In genomic region chr5:10470669-10471068, GRCh38 we compare ENCODE assay signal across 20 cellular contexts. TPM values are rescaled to one million over a fixed set of nuclear protein-coding genes. Genes with fewer than 3 reads are reported as not detected.
DNase-seq lines count a peak whose midpoint lies in the region; ATAC-seq, FAIRE-seq and TF ChIP-seq lines count a peak whose summit lies in the region.
"Had no signal": no experiment of that assay in that cellular context is flagged by ENCODE, and none has a peak within 500 bp of the region (broad histone marks: within the 10 kb centered on the region; RNA-seq: fewer than 3 reads in every experiment).

No MANE protein-coding gene starts in this region.

- POLR2A ChIA-PET in K562 (lab: Yijun Ruan, JAX): no interaction called here

- no peak overlapping the region for H2AFZ ChIP-seq in K562 (ENCODE audit: low read depth, low read length)
- H2AFZ ChIP-seq in mesenchymal stem cell (ENCODE audit: low read depth, low read length): no peak overlapping the region
- no peak overlapping the region for H2AFZ ChIP-seq in smooth muscle cell (ENCODE audit: low read depth)

- ATAC-seq in K562 (no peak), GM21381 (IDR thresholded peaks at IDR 0.05; ENCODE audit: unreplicated experiment) (no peak), GM19467 (IDR thresholded peaks at IDR 0.05; ENCODE audit: unreplicated experiment) (no peak)

- peak overlapping the region; percentile 37 for H2BK15ac ChIP-seq in mesenchymal stem cell (ENCODE audit: low read depth, poor library complexity, severe bottlenecking)

- H3K27me3 ChIP-seq in K562 (ENCODE audit: control insufficient read depth in 2 of 2, insufficient read depth in 2 of 2, low read length in 2 of 2) (peaks cover 67 to 71% of the 10 kb centered on the region in 2 experiments), mesenchymal stem cell (ENCODE audit: control insufficient read depth in 1 of 2, insufficient read depth in 1 of 2, low read length in 2 of 2) (no peaks in the 10 kb centered on the region), small intestine (ENCODE audit: control insufficient read depth in 2 of 2, insufficient read depth in 2 of 2, low read length in 2 of 2) (no peaks in the 10 kb centered on the region), smooth muscle cell (ENCODE audit: low read depth) (no peaks in the 10 kb centered on the region)

- no peaks in the 10 kb centered on the region for H3K4me1 ChIP-seq in K562 (replicated peaks in 1 of 2; ENCODE audit: control insufficient read depth in 2 of 2, insufficient read depth in 2 of 2, low read length in 2 of 2)
- peaks cover 19% of the 10 kb centered on the region for H3K4me1 ChIP-seq in mesenchymal stem cell (ENCODE audit: control insufficient read depth, insufficient read depth, low read depth, low read length)
- no peaks in the 10 kb centered on the region for H3K4me1 ChIP-seq in small intestine (ENCODE audit: control insufficient read depth in 2 of 2, insufficient read depth in 1 of 2, low read depth in 1 of 2, low read length in 1 of 2)
- peaks cover 8% of the 10 kb centered on the region for H3K4me1 ChIP-seq in smooth muscle cell (ENCODE audit: low read depth)

- H2AK5ac ChIP-seq in mesenchymal stem cell (ENCODE audit: low read length, severe bottlenecking): peak overlapping the region; percentile 80

- 1% methylated on average over 10 of the region's 10 CpGs for WGBS in K562 (ENCODE audit: insufficient coverage, low coverage, missing lambda C conversion rate)
- 94% methylated on average over 9 of the region's 10 CpGs for WGBS in mesenchymal stem cell
- 57 to 89% (median 77%) methylated on average over 10 of the region's 10 CpGs for WGBS in small intestine, 3 donors
- 97% methylated on average over 10 of the region's 10 CpGs for WGBS in smooth muscle cell (ENCODE audit: low lambda C conversion rate)

- H3K14ac ChIP-seq in mesenchymal stem cell (ENCODE audit: low read length in 2 of 2): no peak overlapping the region

- CTCF ChIA-PET in K562 (lab: Yijun Ruan, JAX; ENCODE audit: low intra/inter-chr PET ratio): no interaction called here

- BruUV-seq in K562 (replicated peaks; lab: Mats Ljungman, UMichigan): no TSS peak

- no peak overlapping the region for H3K4me2 ChIP-seq in K562 (ENCODE audit: insufficient read depth, low read length)
- no peak overlapping the region for H3K4me2 ChIP-seq in mesenchymal stem cell (ENCODE audit: low read length, poor library complexity, severe bottlenecking)
- no peak overlapping the region for H3K4me2 ChIP-seq in smooth muscle cell

- in situ Hi-C loops in K562 (cut with MboI): loop anchor here (25.0 kb wide), 1 partner anchor 692 kb away; no protein-coding TSS in a partner anchor

- intact Hi-C loops in K562 (cut with micrococcal nuclease): no loop called here

- H3K27ac ChIP-seq in K562 (ENCODE audit: extremely low read depth, low read depth, low read length) (no peak overlapping the region), mesenchymal stem cell (ENCODE audit: low read length, poor library complexity, severe bottlenecking) (no peak overlapping the region), small intestine (ENCODE audit: low read depth in 1 of 2, low read length in 1 of 2) (no peak overlapping the region), smooth muscle cell (ENCODE audit: low read depth) (no peak overlapping the region)

- TF ChIP-seq RAD21 in K562 (CRISPR knock-in tag; conservative IDR thresholded peaks at IDR 0.05 in 1 of 2, IDR thresholded peaks at IDR 0.05 in 1 of 2): no peak

- H3K18ac ChIP-seq in mesenchymal stem cell (ENCODE audit: low read depth in 1 of 2, low read length in 2 of 2): no peak overlapping the region

- H4K20me1 ChIP-seq in K562 (replicated peaks; ENCODE audit: control insufficient read depth, insufficient read depth, low read length) (0 out of 2 replicates have a peak, but pooled peaks cover 5% of the 10 kb centered on the region), smooth muscle cell (ENCODE audit: low read depth) (no peaks in the 10 kb centered on the region)

- no peak for TF ChIP-seq EP300 in K562 (IDR thresholded peaks at IDR 0.05; ENCODE audit: low read length)

- H3K9ac ChIP-seq in K562 (ENCODE audit: insufficient read depth in 1 of 2, low read depth in 2 of 2, low read length in 2 of 2) (no peak overlapping the region), mesenchymal stem cell (ENCODE audit: low read length) (no peak overlapping the region), smooth muscle cell (ENCODE audit: low read depth) (no peak overlapping the region)

- no peaks in the 10 kb centered on the region for H3K9me3 ChIP-seq in K562 (replicated peaks; ENCODE audit: control insufficient read depth, insufficient read depth, low read depth, low read length)
- H3K9me3 ChIP-seq in mesenchymal stem cell (ENCODE audit: control insufficient read depth, low read length): no peaks in the 10 kb centered on the region
- H3K9me3 ChIP-seq in small intestine (ENCODE audit: control insufficient read depth, low read depth): no peaks in the 10 kb centered on the region
- H3K9me3 ChIP-seq in smooth muscle cell (replicated peaks; ENCODE audit: low read depth): no peaks in the 10 kb centered on the region
- H3K9me3 ChIP-seq: HAP-1 had no signal

- no peak for TF ChIP-seq CTCF in K562 (IDR thresholded peaks at IDR 0.05 in 2 of 3, conservative IDR thresholded peaks at IDR 0.05 in 1 of 3; ENCODE audit: insufficient read depth in 2 of 3, low read depth in 1 of 3, low read length in 3 of 3)
- no peak for TF ChIP-seq CTCF in smooth muscle cell (IDR thresholded peaks at IDR 0.05; ENCODE audit: borderline replicate concordance, insufficient read depth, poor library complexity, severe bottlenecking)

- H4K91ac ChIP-seq in mesenchymal stem cell (ENCODE audit: low read length): no peak overlapping the region

- H3K79me2 ChIP-seq in K562 (ENCODE audit: control insufficient read depth, insufficient read depth, low read length) (no peaks in the 10 kb centered on the region), smooth muscle cell (ENCODE audit: low read depth) (no peaks in the 10 kb centered on the region)

- H4K8ac ChIP-seq in mesenchymal stem cell (ENCODE audit: low read length): no peak overlapping the region

- DNase-seq in K562 (ENCODE audit: extremely low read depth in 1 of 4, low spot score in 3 of 4) (no peak), mesenchymal stem cell (no peak), small intestine (peak; percentile 33), smooth muscle cell (lab: John Stamatoyannopoulos, UW; ENCODE audit: unreplicated experiment) (no peak)
- DNase-seq: C1 segment of cervical spinal cord; Calu3; CD4-positive, alpha-beta memory T cell; COR-L47; DMS53; DMS79 treated with DMSO at 0.1 percent for 48 hours; GF-D8; GOT3 had no signal

- no peak for TF ChIP-seq POLR2A in K562 (conservative IDR thresholded peaks at IDR 0.05)

- H3K4ac ChIP-seq in mesenchymal stem cell (ENCODE audit: low read depth in 1 of 2, low read length in 2 of 2): no peak overlapping the region

- no peaks in the 10 kb centered on the region for H3F3A ChIP-seq in smooth muscle cell (ENCODE audit: low read depth)

- H3K23ac ChIP-seq in mesenchymal stem cell (ENCODE audit: low read length in 2 of 2): no peak overlapping the region

- H3K9me1 ChIP-seq in K562 (ENCODE audit: control insufficient read depth, insufficient read depth, low read length): no peaks in the 10 kb centered on the region

- H3K79me1 ChIP-seq in mesenchymal stem cell (replicated peaks; ENCODE audit: low read length, poor library complexity, severe bottlenecking): no peaks in the 10 kb centered on the region

- H2BK120ac ChIP-seq in mesenchymal stem cell (ENCODE audit: low read depth, low read length): no peak overlapping the region

- H3K36me3 ChIP-seq in K562 (ENCODE audit: control insufficient read depth, insufficient read depth, low read length): no peaks in the 10 kb centered on the region
- no peaks in the 10 kb centered on the region for H3K36me3 ChIP-seq in mesenchymal stem cell (ENCODE audit: control insufficient read depth in 1 of 2, insufficient read depth in 2 of 2, low read depth in 1 of 2, low read length in 2 of 2)
- no peaks in the 10 kb centered on the region for H3K36me3 ChIP-seq in small intestine (ENCODE audit: control insufficient read depth in 2 of 2, insufficient read depth in 2 of 2, low read length in 2 of 2)
- H3K36me3 ChIP-seq in smooth muscle cell (ENCODE audit: low read depth): no peaks in the 10 kb centered on the region
- H3K36me3 ChIP-seq: HAP-1 had no signal

- H2BK5ac ChIP-seq in mesenchymal stem cell (ENCODE audit: low read depth, low read length, poor library complexity, severe bottlenecking): no peak overlapping the region

- H3K4me3 ChIP-seq in K562: no peak overlapping the region
- H3K4me3 ChIP-seq in mesenchymal stem cell (ENCODE audit: insufficient read depth in 1 of 2, low read depth in 1 of 2, low read length in 2 of 2): no peak overlapping the region
- H3K4me3 ChIP-seq in small intestine (ENCODE audit: low read depth in 1 of 2, low read length in 2 of 2): no peak overlapping the region
- H3K4me3 ChIP-seq in smooth muscle cell: no peak overlapping the region
- H3K4me3 ChIP-seq: HAP-1 had no signal

- no peak overlapping the region for H2BK12ac ChIP-seq in mesenchymal stem cell (ENCODE audit: low read length in 2 of 2)

- FAIRE-seq in K562 (lab: Jason Lieb, UNC) (no peak), small intestine (lab: Jason Lieb, UNC) (no peak)
- FAIRE-seq: GM12891, GM18507, GM19239, H54 had no signal

RNA-seq across cellular contexts. Expression of gene ROPN1L, which starts 29.0 kb away (rescaled TPM):
- total RNA-seq in K562 (2011; cell fraction: chromatin; rRNA removed; ENCODE audit: low replicate concordance): 0.92 and 1.7 TPM in 2 replicates
- total RNA-seq in K562 (2011; cell fraction: nucleolus; rRNA removed): 1.4 and 2.0 TPM in 2 replicates
- total RNA-seq in K562 (2011; cell fraction: nucleoplasm; rRNA removed): 1.3 and 1.9 TPM in 2 replicates
- 0.73 TPM in 1 of 2 replicates, not detected in the other for total RNA-seq in K562 (2014; rRNA removed)
- total RNA-seq in K562 (2014; rRNA removed; fragmentation: Illumina TruSeq; extraction: Trizol): 0.19 TPM in 1 of 2 replicates, not detected in the other
- total RNA-seq in K562 (2015; rRNA removed; fragmentation: Illumina TruSeq; extraction: Trizol): 0.23 TPM in 1 of 2 replicates, not detected in the other
- total RNA-seq in K562 (2021): 0.31 and 0.36 TPM in 2 replicates
- polyA plus RNA-seq in K562 (2011; rRNA removed): 0.32 and 0.85 TPM in 2 replicates
- 0.41 and 1.2 TPM in 2 replicates for polyA plus RNA-seq in K562 (2011; cell fraction: cytosol; rRNA removed)
- polyA plus RNA-seq in K562 (2011; cell fraction: nucleus; rRNA removed): 0.55 and 1.6 TPM in 2 replicates
- polyA plus RNA-seq in K562 (2012): 0.40 and 2.4 TPM in 2 replicates
- 0.21 and 0.30 TPM in 2 replicates for polyA plus RNA-seq in K562 (2014; fragmentation: Illumina TruSeq; extraction: Trizol)
- under 1 TPM; 0.04 to 0.13 TPM for polyA plus RNA-seq in K562 (2014; fragmentation: Nextera tagmentation; extraction: Ambion mirVana)
- polyA plus RNA-seq in K562 (2014; rRNA removed): 0.28 and 0.84 TPM in 2 replicates
- polyA minus RNA-seq in K562 (2011; rRNA and poly(A)+ RNA removed): 0.35 TPM in 1 of 2 replicates, not detected in the other
- polyA minus RNA-seq in K562 (2011; cell fraction: cytosol; rRNA and poly(A)+ RNA removed): 0.86 TPM in 1 of 2 replicates, not detected in the other
- polyA minus RNA-seq in K562 (2011; cell fraction: nucleus; rRNA and poly(A)+ RNA removed): 0.89 and 1.5 TPM in 2 replicates
- 0.43 TPM for polyA plus RNA-seq in mesenchymal stem cell (2013, experiment 1 of 2)
- polyA plus RNA-seq in mesenchymal stem cell (2013, experiment 2 of 2): 0.29 TPM
- under 1 TPM in 1 of 3 donors, not detected in 2; 0.76 TPM for polyA plus RNA-seq in small intestine
- 0.63 and 3.0 TPM in 2 replicates for total RNA-seq in smooth muscle cell
- polyA plus RNA-seq in smooth muscle cell: 0.78 TPM in 1 of 2 replicates, not detected in the other
- total RNA-seq: G401 had no signal
